8 cellular contexts compared by ENCODE assay signal in genomic region chr14:68979722-68980552, GRCh38. TPM values are rescaled to one million over a fixed set of nuclear protein-coding genes. Genes with fewer than 3 reads are reported as not detected.
DNase-seq lines count a peak whose midpoint lies in the region; ATAC-seq and TF ChIP-seq lines count a peak whose summit lies in the region.

No MANE protein-coding gene starts in this region.

- H3K4me1 ChIP-seq in psoas muscle, result peaks cover 6% of the 10 kb centered on the region

- no peaks in the 10 kb centered on the region for H3K27me3 ChIP-seq in psoas muscle (ENCODE audit: insufficient read depth in 3 of 3, low read length in 2 of 3)

- intact Hi-C loops in activated T-helper 2 cell treated with anti-CD3 and anti-CD28 coated beads, Interferon-gamma antibody, Interleukin-2, Interleukin-4, amounts not matched to agents 10 μg/mL and 5 μg/mL and 100 μg/mL, durations not matched to agents 14 hours and 24 hours and 36 hours (cut with micrococcal nuclease), result loop anchor here (2.0 to 10.0 kb wide), 5 partner anchors 43 to 635 kb away; partner anchors contain the start of gene SUSD6
- intact Hi-C loops in left ventricle myocardium superior (cut with micrococcal nuclease) (no loop called here), psoas muscle (cut with DNase I) (loop anchor here in 1 of 2 donors (10.0 kb wide), 1 partner anchor 65 kb away; no protein-coding TSS in a partner anchor)

- peak overlapping the region; percentile 86 for H3K4me3 Mint-ChIP-seq in activated T-helper 2 cell treated with anti-CD3 and anti-CD28 coated beads, Interferon-gamma antibody, Interleukin-2, Interleukin-4, amounts not matched to agents 10 μg/mL and 5 μg/mL and 100 μg/mL, durations not matched to agents 14 hours and 24 hours and 36 hours (ENCODE audit: low read depth)

- peak; percentile 82 for DNase-seq in ELF-1 (ENCODE audit: low read depth, low spot score)
- DNase-seq in NB4 (ENCODE audit: low read depth), result peak; percentile 49
- no peak for DNase-seq in activated T-helper 2 cell treated with anti-CD3 and anti-CD28 coated beads, Interferon-gamma antibody, Interleukin-2, Interleukin-4, amounts not matched to agents 10 μg/mL and 5 μg/mL and 100 μg/mL, durations not matched to agents 14 hours and 24 hours and 36 hours (ENCODE audit: low spot score)
- peak; percentile 65 for DNase-seq in left ventricle myocardium superior
- peak; percentile 60 to 68 for DNase-seq in psoas muscle
- DNase-seq in DMS114 treated with DMSO at 0.1 percent for 48 hours (lab: John Stamatoyannopoulos, UW; ENCODE audit: unreplicated experiment), result no peak

- H3K9me3 Mint-ChIP-seq in activated T-helper 2 cell treated with anti-CD3 and anti-CD28 coated beads, Interferon-gamma antibody, Interleukin-2, Interleukin-4, amounts not matched to agents 10 μg/mL and 5 μg/mL and 100 μg/mL, durations not matched to agents 14 hours and 24 hours and 36 hours, result no peaks in the 10 kb centered on the region

- no peak for TF ChIP-seq POLR2A in NB4 (IDR thresholded peaks at IDR 0.05; ENCODE audit: extremely low read depth, insufficient read length)

- TF ChIP-seq CTCF in NB4 (IDR thresholded peaks at IDR 0.05; ENCODE audit: low read depth, low read length), result no peak
- no peak for TF ChIP-seq CTCF in psoas muscle (IDR thresholded peaks at IDR 0.05)

- H3K36me3 ChIP-seq in psoas muscle (ENCODE audit: insufficient read depth in 1 of 2, low read depth in 1 of 2), result no peaks in the 10 kb centered on the region

- H3K4me1 Mint-ChIP-seq in activated T-helper 2 cell treated with anti-CD3 and anti-CD28 coated beads, Interferon-gamma antibody, Interleukin-2, Interleukin-4, amounts not matched to agents 10 μg/mL and 5 μg/mL and 100 μg/mL, durations not matched to agents 14 hours and 24 hours and 36 hours (ENCODE audit: low read depth), result peaks cover 24% of the 10 kb centered on the region

- H3K27ac ChIP-seq in psoas muscle, result peak overlapping the region; percentile 82

- peak overlapping the region; percentile 61 for H3K4me3 ChIP-seq in NB4 (ENCODE audit: low read depth, low read length)
- H3K4me3 ChIP-seq in psoas muscle, result peak overlapping the region; percentile 89

- H3K27me3 Mint-ChIP-seq in activated T-helper 2 cell treated with anti-CD3 and anti-CD28 coated beads, Interferon-gamma antibody, Interleukin-2, Interleukin-4, amounts not matched to agents 10 μg/mL and 5 μg/mL and 100 μg/mL, durations not matched to agents 14 hours and 24 hours and 36 hours (ENCODE audit: low read depth), result peaks cover 21% of the 10 kb centered on the region

- H3K36me3 Mint-ChIP-seq in activated T-helper 2 cell treated with anti-CD3 and anti-CD28 coated beads, Interferon-gamma antibody, Interleukin-2, Interleukin-4, amounts not matched to agents 10 μg/mL and 5 μg/mL and 100 μg/mL, durations not matched to agents 14 hours and 24 hours and 36 hours (ENCODE audit: low read depth), result peaks cover 21% of the 10 kb centered on the region

- H3K9me3 ChIP-seq in psoas muscle, result no peaks in the 10 kb centered on the region

- no peak overlapping the region for H3K27ac Mint-ChIP-seq in activated T-helper 2 cell treated with anti-CD3 and anti-CD28 coated beads, Interferon-gamma antibody, Interleukin-2, Interleukin-4, amounts not matched to agents 10 μg/mL and 5 μg/mL and 100 μg/mL, durations not matched to agents 14 hours and 24 hours and 36 hours

- ATAC-seq in left ventricle myocardium superior, result peak; percentile 27
- ATAC-seq in psoas muscle, result peak; percentile 21 to 50 (median 27)
- ATAC-seq in HG03439 (IDR thresholded peaks at IDR 0.05; ENCODE audit: unreplicated experiment), result no peak
- ATAC-seq in GM19035 (IDR thresholded peaks at IDR 0.05; ENCODE audit: unreplicated experiment), result no peak

- WGBS in psoas muscle, 3 donors, result 8 to 12% (median 11%) methylated on average over 37 to 48 of the region's 48 CpGs

RNA-seq across cellular contexts. Expression of gene ACTN1, which starts 0.8 kb away (rescaled TPM):
- total RNA-seq in activated T-helper 2 cell treated with anti-CD3 and anti-CD28 coated beads, Interferon-gamma antibody, Interleukin-2, Interleukin-4, amounts not matched to agents 10 μg/mL and 5 μg/mL and 100 μg/mL, durations not matched to agents 14 hours and 24 hours and 36 hours, result 133 and 134 TPM in 2 replicates
- total RNA-seq in left ventricle myocardium superior (90.5 TPM), psoas muscle (10 to 100 TPM; 10.9 to 23.7 (median 16.0) TPM)
- polyA plus RNA-seq in psoas muscle, result 1 to 10 TPM; 5.8 to 9.1 (median 6.2) TPM

Comparison
In these comparisons a context has a peak if more than half of its experiments do, and no peak if none do; other contexts are left out.
1. DNase-seq: peak in ELF-1 (single experiment), NB4 (single experiment), left ventricle myocardium superior (single experiment) and psoas muscle (2 of 2); none in activated T-helper 2 cell treated with anti-CD3 and anti-CD28 coated beads, Interferon-gamma antibody, Interleukin-2, Interleukin-4, amounts not matched to agents 10 μg/mL and 5 μg/mL and 100 μg/mL, durations not matched to agents 14 hours and 24 hours and 36 hours (single experiment) and DMS114 treated with DMSO at 0.1 percent for 48 hours (single experiment).
2. ATAC-seq: peak in left ventricle myocardium superior (single experiment) and psoas muscle (4 of 4); none in HG03439 (single experiment) and GM19035 (single experiment).